Comparison of ENCODE assay signal across 8 cellular contexts in the genomic region with DNA sequence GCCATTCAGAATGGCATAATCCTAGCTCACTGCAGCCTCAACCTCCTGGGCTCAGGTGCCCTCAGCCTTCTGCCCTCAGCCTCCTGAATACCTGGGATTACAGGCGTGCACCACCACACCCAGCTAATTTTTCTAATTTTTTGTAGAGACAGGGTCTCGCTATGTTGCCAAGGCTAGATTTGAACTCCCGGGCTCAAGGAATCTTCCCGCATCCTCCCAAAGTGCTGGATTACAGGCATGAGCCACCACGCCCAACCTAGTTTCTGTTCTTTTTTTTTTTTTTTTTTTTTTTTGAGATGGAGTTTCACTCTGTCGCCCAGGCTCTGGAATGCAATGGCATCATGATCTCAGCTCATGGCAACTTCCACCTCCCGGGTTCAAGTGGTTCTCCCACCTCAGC.
"Had no signal": no experiment of that assay in that cellular context is flagged by ENCODE, and none has a peak within 500 bp of the region (broad histone marks: within the 10 kb centered on the region; RNA-seq: fewer than 3 reads in every experiment).

No MANE protein-coding gene starts in this region.

- H3K4me2 ChIP-seq: KMS-11 had no signal

- DNase-seq: IMR-90, KBM-7, KG1 had no signal

- H3K4me3 ChIP-seq: K562 had no signal

- H3K4me3 Mint-ChIP-seq: IgD-negative memory B cell had no signal

- H3K9ac ChIP-seq: KMS-11 had no signal

- ATAC-seq: HepG2, K562 had no signal

- H3K27ac ChIP-seq: HL-60, KMS-11 had no signal

- H3K27ac Mint-ChIP-seq: IgD-negative memory B cell had no signal
